In genomic region chr11:38365274-38365673, GRCh38 we compare ENCODE assay signal across 21 cellular contexts.
A peak's percentile ranks its signal among the peaks of the same experiment; 100 is the strongest.
DNase-seq lines count a peak whose midpoint lies in the region; ATAC-seq, FAIRE-seq and TF ChIP-seq lines count a peak whose summit lies in the region.
"Had no signal": no experiment of that assay in that cellular context is flagged by ENCODE, and none has a peak within 500 bp of the region (broad histone marks: within the 10 kb centered on the region; RNA-seq: fewer than 3 reads in every experiment).

No MANE protein-coding gene starts in this region.

- TF ChIP-seq CTCF in K562 (IDR thresholded peaks at IDR 0.05 in 2 of 3, conservative IDR thresholded peaks at IDR 0.05 in 1 of 3; ENCODE audit: insufficient read depth in 2 of 3, low read depth in 1 of 3, low read length in 3 of 3) (no peak), epithelial cell of esophagus (IDR thresholded peaks at IDR 0.05; ENCODE audit: insufficient read depth, low read depth, low read length, missing control alignments) (no peak)

- no peaks in the 10 kb centered on the region for H3K27me3 ChIP-seq in K562 (ENCODE audit: control insufficient read depth in 2 of 2, insufficient read depth in 2 of 2, low read length in 2 of 2)
- H3K27me3 ChIP-seq: BLaER1 treated with 17β-estradiol and CSF1 and Interleukin-3, amounts not matched to agents 10 nM and 100 nM had no signal

- H4K20me1 ChIP-seq in K562 (replicated peaks; ENCODE audit: control insufficient read depth, insufficient read depth, low read length): no peaks in the 10 kb centered on the region
- H4K20me1 ChIP-seq: BLaER1 treated with 17β-estradiol and CSF1 and Interleukin-3, amounts not matched to agents 10 nM and 100 nM had no signal

- no peak for TF ChIP-seq POLR2A in K562 (conservative IDR thresholded peaks at IDR 0.05)

- H3K4me1 ChIP-seq in K562 (replicated peaks in 1 of 2; ENCODE audit: control insufficient read depth in 2 of 2, insufficient read depth in 2 of 2, low read length in 2 of 2): no peaks in the 10 kb centered on the region
- H3K4me1 ChIP-seq: BLaER1 treated with 17β-estradiol and CSF1 and Interleukin-3, amounts not matched to agents 10 nM and 100 nM; Caco-2 had no signal

- H3K4me3 ChIP-seq in K562: no peak overlapping the region
- no peak overlapping the region for H3K4me3 ChIP-seq in epithelial cell of esophagus (ENCODE audit: low read length)
- H3K4me3 ChIP-seq: BLaER1 treated with 17β-estradiol and CSF1 and Interleukin-3, amounts not matched to agents 10 nM and 100 nM had no signal

- CTCF ChIA-PET in K562 (lab: Yijun Ruan, JAX; ENCODE audit: low intra/inter-chr PET ratio): no interaction called here

- no peak overlapping the region for H2AFZ ChIP-seq in K562 (ENCODE audit: low read depth, low read length)

- no peak overlapping the region for H3K27ac ChIP-seq in K562 (ENCODE audit: extremely low read depth, low read depth, low read length)
- H3K27ac ChIP-seq: BLaER1 treated with 17β-estradiol and CSF1 and Interleukin-3, amounts not matched to agents 10 nM and 100 nM; C4-2B had no signal

- no peak for TF ChIP-seq EP300 in K562 (IDR thresholded peaks at IDR 0.05; ENCODE audit: low read length)

- POLR2A ChIA-PET in K562 (lab: Yijun Ruan, JAX): no interaction called here

- DNase-seq in SK-N-DZ (ENCODE audit: low spot score): peak; percentile 22
- no peak for DNase-seq in K562 (ENCODE audit: extremely low read depth in 1 of 4, low spot score in 3 of 4)
- DNase-seq in epithelial cell of esophagus (ENCODE audit: low read depth): peak; percentile 43
- DNase-seq: 8988T; AML-193; Caco-2; Calu3; CD4-positive, alpha-beta T cell; CD8-positive, alpha-beta T cell; DMS79 treated with DMSO at 0.1 percent for 48 hours; GF-D8 had no signal

- 20% methylated on average over 3 of the region's 3 CpGs for WGBS in K562 (ENCODE audit: insufficient coverage, low coverage, missing lambda C conversion rate)

- in situ Hi-C loops in K562 (cut with MboI): no loop called here

- TF ChIP-seq RAD21 in K562 (CRISPR knock-in tag; conservative IDR thresholded peaks at IDR 0.05 in 1 of 2, IDR thresholded peaks at IDR 0.05 in 1 of 2): no peak

- no peaks in the 10 kb centered on the region for H3K9me1 ChIP-seq in K562 (ENCODE audit: control insufficient read depth, insufficient read depth, low read length)

- BruUV-seq in K562 (replicated peaks; lab: Mats Ljungman, UMichigan): no TSS peak

- H3K36me3 ChIP-seq in K562 (ENCODE audit: control insufficient read depth, insufficient read depth, low read length): no peaks in the 10 kb centered on the region
- H3K36me3 ChIP-seq: BLaER1 treated with 17β-estradiol and CSF1 and Interleukin-3, amounts not matched to agents 10 nM and 100 nM had no signal

- no peaks in the 10 kb centered on the region for H3K9me3 ChIP-seq in K562 (replicated peaks; ENCODE audit: control insufficient read depth, insufficient read depth, low read depth, low read length)
- H3K9me3 ChIP-seq: BLaER1 treated with 17β-estradiol and CSF1 and Interleukin-3, amounts not matched to agents 10 nM and 100 nM; Caco-2 had no signal

- intact Hi-C loops in K562 (cut with micrococcal nuclease): no loop called here

- H3K4me2 ChIP-seq in K562 (ENCODE audit: insufficient read depth, low read length): no peak overlapping the region
- H3K4me2 ChIP-seq: BLaER1 treated with 17β-estradiol and CSF1 and Interleukin-3, amounts not matched to agents 10 nM and 100 nM had no signal

- ATAC-seq in K562 (no peak), GM19035 (IDR thresholded peaks at IDR 0.05; ENCODE audit: unreplicated experiment) (no peak), HG03045 (IDR thresholded peaks at IDR 0.05; ENCODE audit: unreplicated experiment) (no peak), GM18858 (IDR thresholded peaks at IDR 0.05; ENCODE audit: unreplicated experiment) (no peak)
- ATAC-seq: CD8-positive, alpha-beta T cell had no signal

- no peak for FAIRE-seq in K562 (lab: Jason Lieb, UNC)
- FAIRE-seq: A204.1, D721Med, G401.6, GM12891, GM19239 had no signal

- H3K79me2 ChIP-seq in K562 (ENCODE audit: control insufficient read depth, insufficient read depth, low read length): no peaks in the 10 kb centered on the region

- no peak overlapping the region for H3K9ac ChIP-seq in K562 (ENCODE audit: insufficient read depth in 1 of 2, low read depth in 2 of 2, low read length in 2 of 2)
- H3K9ac ChIP-seq: BLaER1 treated with 17β-estradiol and CSF1 and Interleukin-3, amounts not matched to agents 10 nM and 100 nM had no signal

TF ChIP-seq in K562, 482 proteins besides CTCF, POLR2A, EP300 and RAD21:
- TF ChIP-seq SRSF7 (optimal IDR thresholded peaks at IDR 0.05; ENCODE audit: low read depth, low read length): no peak
- TF ChIP-seq ZNF282 (CRISPR knock-in tag; IDR thresholded peaks at IDR 0.05): no peak
- TF ChIP-seq SNIP1 (IDR thresholded peaks at IDR 0.05; ENCODE audit: low read depth): no peak
- TF ChIP-seq CEBPB (tag; IDR thresholded peaks at IDR 0.05): 0 out of 2 replicates have a peak, but pooled peaks have one; percentile 16
- no peak for TF ChIP-seq HOMEZ (CRISPR knock-in tag; IDR thresholded peaks at IDR 0.05)

Comparison
In these comparisons a context has a peak if more than half of its experiments do, and no peak if none do; other contexts are left out.
1. DNase-seq: peak in SK-N-DZ (single experiment) and epithelial cell of esophagus (single experiment); none in K562 (0 of 4).